19 cellular contexts compared by ENCODE assay signal in the genomic region with DNA sequence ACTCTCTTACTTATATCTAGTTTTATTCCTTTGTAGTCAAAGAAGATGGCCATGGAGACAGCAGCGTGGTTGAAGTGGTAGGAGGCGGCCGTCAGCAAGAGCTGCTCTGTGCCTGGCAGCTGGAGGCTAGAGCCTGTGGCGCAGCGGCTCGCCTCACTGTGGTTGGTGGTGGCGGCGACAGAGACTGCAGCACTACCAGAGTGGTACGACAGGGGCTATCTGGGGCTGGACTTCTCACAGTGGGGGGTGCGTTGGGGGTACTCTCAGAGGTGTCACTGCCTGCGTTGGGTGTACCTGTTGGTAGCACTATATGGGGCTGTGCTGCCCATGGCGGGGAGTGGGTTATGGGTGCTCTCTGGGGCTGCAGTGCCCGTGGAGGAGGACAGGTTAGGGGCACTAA. TPM values are rescaled to one million over a fixed set of nuclear protein-coding genes. Genes with fewer than 3 reads are reported as not detected.
DNase-seq lines count a peak whose midpoint lies in the region; FAIRE-seq and TF ChIP-seq lines count a peak whose summit lies in the region.
"Had no signal": no experiment of that assay in that cellular context is flagged by ENCODE, and none has a peak within 500 bp of the region (broad histone marks: within the 10 kb centered on the region; RNA-seq: fewer than 3 reads in every experiment).

No MANE protein-coding gene starts in this region.

- no peak for TF ChIP-seq EP300 in H1 (IDR thresholded peaks at IDR 0.05; ENCODE audit: borderline replicate concordance in 1 of 2, low read depth in 2 of 2, low read length in 2 of 2)

- H3K4me1 ChIP-seq in H1 (replicated peaks in 1 of 4; ENCODE audit: control insufficient read depth in 3 of 4, insufficient read depth in 4 of 4, low read length in 3 of 4) (no peaks in the 10 kb centered on the region), neuronal stem cell (ENCODE audit: control insufficient read depth in 2 of 2, insufficient read depth in 1 of 2, low read depth in 1 of 2, low read length in 2 of 2) (no peaks in the 10 kb centered on the region)
- H3K4me1 ChIP-seq: A549 had no signal

- CTCF ChIA-PET in H1 (lab: Charles Lee; ENCODE audit: partially characterized antibody): no interaction called here
- CTCF ChIA-PET in HEK293T (lab: Yijun Ruan, JAX): no interaction called here

- no peak overlapping the region for H3K27ac ChIP-seq in H1 (ENCODE audit: low read depth, low read length)
- H3K27ac ChIP-seq in neuronal stem cell (replicated peaks; ENCODE audit: low read length): no peak overlapping the region
- H3K27ac ChIP-seq: 22Rv1, A549 had no signal

- H3K9ac ChIP-seq in H1 (replicated peaks in 1 of 4; ENCODE audit: extremely low read depth in 1 of 4, low read depth in 3 of 4, low read length in 3 of 4) (no peak overlapping the region), neuronal stem cell (ENCODE audit: low read depth, low read length, poor library complexity) (no peak overlapping the region)

- no peak overlapping the region for H3K56ac ChIP-seq in H1 (replicated peaks; ENCODE audit: insufficient read length, low read depth, low read length)

- H2BK15ac ChIP-seq in H1 (ENCODE audit: low read length) (no peak overlapping the region), neuronal stem cell (ENCODE audit: low read length) (no peak overlapping the region)

- H2BK20ac ChIP-seq in H1 (ENCODE audit: low read length): no peak overlapping the region

- no peaks in the 10 kb centered on the region for H3K23me2 ChIP-seq in H1 (ENCODE audit: low read depth, low read length)

- H2BK12ac ChIP-seq in H1 (ENCODE audit: low read depth, low read length) (no peak overlapping the region), neuronal stem cell (ENCODE audit: low read length) (peak overlapping the region; percentile 41)

- H3K27me3 ChIP-seq in H1 (replicated peaks in 1 of 4; ENCODE audit: control insufficient read depth in 3 of 4, extremely low read depth in 1 of 4, insufficient read depth in 3 of 4, low read length in 3 of 4): no peaks in the 10 kb centered on the region
- peaks cover 0 to 9% (median 0%) of the 10 kb centered on the region in 3 experiments for H3K27me3 ChIP-seq in neuronal stem cell (ENCODE audit: control insufficient read depth in 3 of 3, insufficient read depth in 3 of 3, low read depth in 1 of 3, low read length in 3 of 3)

- H2BK120ac ChIP-seq in H1 (replicated peaks; ENCODE audit: low read depth, low read length) (no peak overlapping the region), neuronal stem cell (ENCODE audit: low read depth, low read length) (no peak overlapping the region)

- H3K36me3 ChIP-seq in H1 (ENCODE audit: control insufficient read depth in 2 of 4, insufficient read depth in 4 of 4, low read length in 3 of 4) (no peaks in the 10 kb centered on the region), neuronal stem cell (replicated peaks in 1 of 2; ENCODE audit: control insufficient read depth in 2 of 2, insufficient read depth in 2 of 2, low read length in 2 of 2) (no peaks in the 10 kb centered on the region)

- POLR2A ChIA-PET in H1 (lab: Charles Lee; ENCODE audit: partially characterized antibody) (no interaction called here), HEK293T (lab: Yijun Ruan, JAX) (no interaction called here)

- no peak for FAIRE-seq in H1 (lab: Jason Lieb, UNC)
- FAIRE-seq: A549, H54, HepG2 had no signal

- H3K79me2 ChIP-seq in H1 (ENCODE audit: control insufficient read depth in 1 of 2, insufficient read depth in 2 of 2, low read length in 2 of 2): no peaks in the 10 kb centered on the region

- WGBS in H1 (ENCODE audit: extremely low coverage in 1 of 2, insufficient coverage in 1 of 2, insufficient read length in 1 of 2, insufficient replicate concordance in 2 of 2, low coverage in 1 of 2, low lambda C conversion rate in 2 of 2, missing lambda C conversion rate in 1 of 2), 2 experiments: 80% methylated on average over 13 of the region's 13 CpGs; no CpG with 5 or more reads in 1 of the 2 experiments
- no CpG with 5 or more reads among the region's 13 CpGs for WGBS in neuronal stem cell (ENCODE audit: extremely low coverage in 2 of 2, insufficient read length in 2 of 2, insufficient replicate concordance in 1 of 2), 2 donors

- H3K9me3 ChIP-seq in H1 (ENCODE audit: insufficient read depth in 2 of 2, low read depth in 1 of 2, low read length in 1 of 2): no peaks in the 10 kb centered on the region
- peaks cover 0 to 2% of the 10 kb centered on the region in 2 donors for H3K9me3 ChIP-seq in neuronal stem cell (replicated peaks in 1 of 2; ENCODE audit: control insufficient read depth in 2 of 2, insufficient read depth in 1 of 2, low read depth in 1 of 2, low read length in 2 of 2)
- H3K9me3 ChIP-seq: A549 had no signal

- H3K18ac ChIP-seq in H1 (ENCODE audit: extremely low read depth, low read length): no peak overlapping the region
- H3K18ac ChIP-seq in neuronal stem cell (ENCODE audit: low read length): peak overlapping the region; percentile 71

- H3K4ac ChIP-seq in H1 (replicated peaks; ENCODE audit: insufficient read length, low read depth, low read length) (no peak overlapping the region), neuronal stem cell (ENCODE audit: low read length) (no peak overlapping the region)

- DNase-seq in NCI-H82 (lab: John Stamatoyannopoulos, UW): peak; percentile 17
- DNase-seq in NCI-H82 treated with DMSO at 0.1 percent for 48 hours (lab: John Stamatoyannopoulos, UW; ENCODE audit: unreplicated experiment): no peak
- DNase-seq in H1 (ENCODE audit: low read depth in 1 of 2, low spot score in 2 of 2): peak in 1 of 2 experiments; percentile 53
- no peak for DNase-seq in neuronal stem cell (ENCODE audit: low spot score)
- no peak for DNase-seq in HEK293T (ENCODE audit: extremely low spot score)
- DNase-seq in activated T-cell treated with anti-CD3 and anti-CD28 coated beads for 4 hours: no peak
- no peak for DNase-seq in H4 (ENCODE audit: low spot score)
- DNase-seq in cerebellum (ENCODE audit: low spot score): no peak
- DNase-seq: AML-193; CD4-positive, alpha-beta memory T cell; DMS79 treated with DMSO at 0.1 percent for 48 hours; GF-D8 had no signal

- TF ChIP-seq CTCF in H1 (IDR thresholded peaks at IDR 0.05; ENCODE audit: control extremely low read depth in 1 of 3, insufficient read depth in 1 of 3, low read depth in 1 of 3, low read length in 3 of 3): peak in 2 of 3 experiments; percentile 6 to 27; a peak in 2 of 4 replicates

- H3K23ac ChIP-seq in H1 (ENCODE audit: insufficient read length) (no peak overlapping the region), neuronal stem cell (ENCODE audit: low read depth, low read length, poor library complexity) (peak overlapping the region; percentile 91)

- no peak overlapping the region for H3K4me2 ChIP-seq in H1 (ENCODE audit: insufficient read depth in 1 of 2, low read depth in 2 of 2, low read length in 2 of 2)
- H3K4me2 ChIP-seq in neuronal stem cell (ENCODE audit: insufficient read depth, low read length, poor library complexity, severe bottlenecking): no peak overlapping the region
- H3K4me2 ChIP-seq: A549 had no signal

- H2BK5ac ChIP-seq in H1 (ENCODE audit: low read depth, low read length) (no peak overlapping the region), neuronal stem cell (ENCODE audit: low read length) (no peak overlapping the region)

- no peak overlapping the region for H2AFZ ChIP-seq in H1 (ENCODE audit: low read length)
- no peak overlapping the region for H2AFZ ChIP-seq in neuronal stem cell (ENCODE audit: low read length)

- H3K14ac ChIP-seq in H1 (ENCODE audit: insufficient read length): no peak overlapping the region
- H3K14ac ChIP-seq in neuronal stem cell (ENCODE audit: low read length): peak overlapping the region; percentile 71

- no peak; a peak in 1 of 4 replicates for TF ChIP-seq RAD21 in H1 (IDR thresholded peaks at IDR 0.05 in 1 of 2, conservative IDR thresholded peaks at IDR 0.05 in 1 of 2; ENCODE audit: low read depth in 2 of 2, low read length in 2 of 2)

- no peak overlapping the region for H3K4me3 ChIP-seq in H1 (ENCODE audit: extremely low read depth in 1 of 4, insufficient read depth in 2 of 4, low read depth in 3 of 4, low read length in 4 of 4)
- no peak overlapping the region for H3K4me3 ChIP-seq in neuronal stem cell (ENCODE audit: low read length in 2 of 2)
- H3K4me3 ChIP-seq: A549 had no signal

- TF ChIP-seq POLR2A in H1 (IDR thresholded peaks at IDR 0.05; ENCODE audit: control extremely low read depth in 1 of 2, low read depth in 2 of 2, low read length in 2 of 2): no peak

- H4K5ac ChIP-seq in H1 (ENCODE audit: insufficient read length, low read depth, low read length): no peak overlapping the region

- peaks cover 0 to 3% of the 10 kb centered on the region in 2 experiments for H4K20me1 ChIP-seq in H1 (replicated peaks in 1 of 2; ENCODE audit: control insufficient read depth in 1 of 2, insufficient read depth in 2 of 2, low read length in 2 of 2)

- H4K8ac ChIP-seq in H1 (ENCODE audit: extremely low read depth, insufficient read depth, low read length): no peak overlapping the region
- no peak overlapping the region for H4K8ac ChIP-seq in neuronal stem cell (ENCODE audit: low read depth, low read length)

- no peak overlapping the region for H4K91ac ChIP-seq in H1 (replicated peaks; ENCODE audit: insufficient read length, low read length)
- H4K91ac ChIP-seq in neuronal stem cell (ENCODE audit: low read depth, low read length, poor library complexity): no peak overlapping the region

- H3K79me1 ChIP-seq in H1 (ENCODE audit: low read depth, low read length): no peaks in the 10 kb centered on the region
- H3K79me1 ChIP-seq in neuronal stem cell (ENCODE audit: low read depth, low read length): no peaks in the 10 kb centered on the region

- H2AK5ac ChIP-seq in H1 (ENCODE audit: low read depth, low read length) (no peak overlapping the region), neuronal stem cell (ENCODE audit: low read depth, low read length) (peak overlapping the region; percentile 37)

TF ChIP-seq in H1, 55 proteins besides CTCF, POLR2A, EP300 and RAD21 (continues in another document):
- TF ChIP-seq HDAC2 (IDR thresholded peaks at IDR 0.05; ENCODE audit: borderline replicate concordance in 1 of 2, low read depth in 2 of 2, low read length in 2 of 2): no peak

RNA-seq across cellular contexts. Expression of gene ANKRD62, which starts 8.5 kb away (rescaled TPM):
- not detected in 2 replicates for total RNA-seq in H1 (2021; fragmentation: NEBNext Ultra II Directional; extraction: Animal tissue kit (Norgen Biotek cat#: 25700))
- polyA plus RNA-seq in H1 (2011; rRNA removed): not detected in 2 replicates
- polyA plus RNA-seq in H1 (2011; cell fraction: cytosol; rRNA removed): not detected
- not detected for polyA plus RNA-seq in H1 (2011; cell fraction: nucleus; rRNA removed)
- polyA plus RNA-seq in H1 (2012, experiment 1 of 2): not detected in 4 replicates
- polyA plus RNA-seq in H1 (2012, experiment 2 of 2): not detected
- polyA plus RNA-seq in H1 (2013, experiment 1 of 2): not detected
- 0.04 TPM for polyA plus RNA-seq in H1 (2013, experiment 2 of 2)
- not detected in 2 replicates for polyA minus RNA-seq in H1 (2011; rRNA and poly(A)+ RNA removed)
- not detected for polyA minus RNA-seq in H1 (2011; cell fraction: cytosol; rRNA and poly(A)+ RNA removed)
- polyA minus RNA-seq in H1 (2011; cell fraction: nucleus; rRNA and poly(A)+ RNA removed): not detected
- not detected for polyA plus RNA-seq in neuronal stem cell (2013, experiment 1 of 2)
- not detected for polyA plus RNA-seq in neuronal stem cell (2013, experiment 2 of 2)
- not detected in 2 replicates for total RNA-seq in H4 (2014; rRNA removed; shearing (Covaris generic))
- 0.18 TPM for total RNA-seq in cerebellum
- total RNA-seq: CD4-positive, alpha-beta memory T cell; HepG2 had no signal
- polyA plus RNA-seq: A549; BJ; CD14-positive monocyte; CD4-positive, alpha-beta memory T cell; HepG2; IgD-negative memory B cell had no signal
